ENCODE assay signal across 35 cellular contexts in the genomic region with DNA sequence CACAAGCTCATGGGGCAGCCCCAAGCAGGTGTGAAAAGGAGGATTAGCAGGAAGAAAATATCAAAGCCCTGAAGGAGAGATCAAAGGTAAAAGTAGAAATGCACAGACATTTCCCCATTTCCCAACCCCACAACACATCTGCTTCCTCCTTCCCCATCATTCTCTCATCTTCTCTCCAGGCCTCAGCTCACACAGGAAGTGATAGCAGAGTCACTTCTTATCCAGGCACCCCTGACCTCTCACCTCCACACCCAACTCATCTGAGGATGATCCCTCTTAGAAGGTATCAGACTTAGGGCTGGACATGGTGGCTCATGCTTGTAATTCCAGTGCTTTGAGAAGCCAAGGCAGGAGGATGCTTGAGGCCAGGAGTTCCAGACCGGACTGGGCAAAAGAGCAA. TPM values are rescaled to one million over a fixed set of nuclear protein-coding genes. Genes with fewer than 3 reads are reported as not detected.
"Had no signal": no experiment of that assay in that cellular context is flagged by ENCODE, and none has a peak within 500 bp of the region (broad histone marks: within the 10 kb centered on the region; RNA-seq: fewer than 3 reads in every experiment).

No MANE protein-coding gene starts in this region.

- H3K27ac ChIP-seq: brain microvascular endothelial cell, esophagus squamous epithelium, gastroesophageal sphincter, heart right ventricle, hepatocyte, VCaP had no signal

- H2AFZ ChIP-seq: hepatocyte had no signal

- H3K79me2 ChIP-seq: hepatocyte had no signal

- FAIRE-seq: astrocyte, colon had no signal

- DNase-seq: activated B cell treated with CpG ODN at 0.5 μM for 24 hours; activated CD4-positive, alpha-beta T cell treated with anti-CD3 and anti-CD28 coated beads for 48 hours; activated CD4-positive, alpha-beta T cell treated with anti-CD3 and anti-CD28 coated beads, Interleukin-2, amount 50 U/mL, for 1 hour; activated CD4-positive, alpha-beta T cell treated with anti-CD3 and anti-CD28 coated beads, Interleukin-2, amount 50 U/mL, for 48 hours; activated CD8-positive, alpha-beta memory T cell treated with anti-CD3 and anti-CD28 coated beads for 24 hours; activated CD8-positive, alpha-beta T cell treated with anti-CD3 and anti-CD28 coated beads for 36 hours; activated effector memory CD4-positive, alpha-beta T cell treated with Interleukin-2 at 50 U/mL for 16 hours; activated naive CD4-positive, alpha-beta T cell treated with anti-CD3 and anti-CD28 coated beads, Interleukin-2, amount 10 ng/mL, durations not matched to agents 7 days and 5 days; activated T-cell treated with anti-CD3 and anti-CD28 coated beads, Interleukin-2, amount 50 U/mL, for 4 hours; amniotic stem cell; anterior cingulate cortex; brain microvascular endothelial cell; caudate nucleus; cortex of kidney; dermis blood vessel endothelial cell; effector CD4-positive, alpha-beta T cell; effector memory CD8-positive, alpha-beta T cell; esophagus squamous epithelium; heart right ventricle; T-helper 1 cell; T-helper 17 cell; T1000 had no signal

- H3K4me3 ChIP-seq: esophagus squamous epithelium, gastroesophageal sphincter, heart right ventricle, hepatocyte had no signal

- H3K4me1 Mint-ChIP-seq: activated T-helper 17 cell treated with anti-CD3 and anti-CD28 coated beads, Interleukin-2, amount 50 U/mL, for 72 hours had no signal

- H3K27ac Mint-ChIP-seq: activated B cell treated with CpG ODN at 0.5 μM for 24 hours; activated CD8-positive, alpha-beta T cell treated with anti-CD3 and anti-CD28 coated beads for 36 hours; activated naive CD4-positive, alpha-beta T cell treated with anti-CD3 and anti-CD28 coated beads, Interleukin-2, amount 10 ng/mL, durations not matched to agents 7 days and 5 days; activated naive CD8-positive, alpha-beta T cell; activated T-helper 17 cell treated with anti-CD3 and anti-CD28 coated beads, Interleukin-2, amount 50 U/mL, for 72 hours; effector memory CD8-positive, alpha-beta T cell; T-helper 17 cell; T-helper 2 cell treated with Interferon-gamma antibody and Interleukin-4, amounts not matched to agents 5 μg/mL and 100 μg/mL, for 36 hours had no signal

- H3K4me1 ChIP-seq: esophagus squamous epithelium, gastroesophageal sphincter, heart right ventricle had no signal

- H3K36me3 ChIP-seq: brain microvascular endothelial cell, esophagus squamous epithelium, gastroesophageal sphincter, heart right ventricle had no signal

- H3K4me2 ChIP-seq: hepatocyte had no signal

- H3K9me3 ChIP-seq: gastroesophageal sphincter had no signal

- H3K36me3 Mint-ChIP-seq: activated naive CD4-positive, alpha-beta T cell treated with anti-CD3 and anti-CD28 coated beads, Interleukin-2, amount 10 ng/mL, durations not matched to agents 7 days and 5 days; activated naive CD8-positive, alpha-beta T cell had no signal

- H3K27me3 ChIP-seq: brain microvascular endothelial cell, hepatocyte had no signal

- H3K4me3 Mint-ChIP-seq: activated B cell treated with CpG ODN at 0.5 μM for 24 hours; activated CD8-positive, alpha-beta T cell treated with anti-CD3 and anti-CD28 coated beads for 36 hours; activated naive CD4-positive, alpha-beta T cell treated with anti-CD3 and anti-CD28 coated beads, Interleukin-2, amount 10 ng/mL, durations not matched to agents 7 days and 5 days; activated naive CD8-positive, alpha-beta T cell; activated T-cell treated with anti-CD3 and anti-CD28 coated beads, Interleukin-2, amount 50 U/mL, for 4 hours; activated T-helper 17 cell treated with anti-CD3 and anti-CD28 coated beads, Interleukin-2, amount 50 U/mL, for 72 hours; effector memory CD8-positive, alpha-beta T cell; T-helper 17 cell; T-helper 2 cell treated with Interferon-gamma antibody and Interleukin-4, amounts not matched to agents 5 μg/mL and 100 μg/mL, for 36 hours had no signal

- H3K9me3 Mint-ChIP-seq: activated T-cell treated with anti-CD3 and anti-CD28 coated beads, Interleukin-2, amount 50 U/mL, for 4 hours; effector memory CD8-positive, alpha-beta T cell had no signal

RNA-seq across cellular contexts. Expression of a gene that starts 18.2 kb away (rescaled TPM):
- total RNA-seq: activated B cell treated with CpG ODN at 0.5 μM for 24 hours; activated T-helper 17 cell treated with anti-CD3 and anti-CD28 coated beads, Interleukin-2, amount 50 U/mL, for 72 hours; astrocyte; chondrocyte; fibroblast of lung; fibroblast of villous mesenchyme; hepatocyte had no signal
- polyA plus RNA-seq: esophagus, fibroblast of lung, hepatocyte had no signal

RNA-seq across cellular contexts. Expression of a gene that starts 28.2 kb away (rescaled TPM):
- total RNA-seq: activated B cell treated with CpG ODN at 0.5 μM for 24 hours; activated CD8-positive, alpha-beta T cell treated with anti-CD3 and anti-CD28 coated beads for 36 hours; astrocyte; chondrocyte; dermis blood vessel endothelial cell; fibroblast of lung; fibroblast of villous mesenchyme; glomerular endothelial cell; T-helper 17 cell had no signal
- polyA plus RNA-seq: fibroblast of lung had no signal
